Comparison of ENCODE assay signal across 3 cellular contexts in the genomic region with DNA sequence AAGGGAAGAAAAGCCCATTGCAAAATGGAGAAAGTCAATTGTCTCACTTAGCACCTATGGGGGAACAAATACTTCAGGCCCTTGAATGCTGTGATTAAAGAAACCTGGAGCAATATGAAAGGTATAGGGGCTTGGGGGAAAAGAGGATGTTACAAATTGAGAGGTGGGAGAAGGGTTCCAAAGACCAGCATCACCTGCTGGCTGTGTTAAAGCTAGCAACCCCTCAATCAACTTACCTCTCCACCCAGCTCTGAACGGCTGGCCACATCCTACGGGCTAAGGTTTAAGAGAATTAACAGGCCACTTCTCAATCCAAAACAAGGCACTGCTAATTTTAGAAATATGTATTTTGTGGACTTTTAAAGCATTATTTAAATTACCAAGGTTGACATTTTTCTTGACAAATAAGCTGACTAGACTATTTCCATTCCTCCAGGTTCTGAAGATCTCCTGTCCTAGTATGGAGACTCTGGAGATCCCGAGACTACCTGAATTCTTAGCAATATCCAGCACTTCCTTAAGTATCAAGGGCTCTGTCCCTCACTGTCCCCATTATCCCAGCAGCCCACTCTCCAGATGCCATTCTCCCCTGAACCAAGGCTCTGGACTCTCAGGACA.
TF ChIP-seq lines count a peak whose summit lies in the region.

No MANE protein-coding gene starts in this region.

TF ChIP-seq in A549, 52 proteins besides CTCF, POLR2A, EP300 and RAD21:
- TF ChIP-seq MAFK (IDR thresholded peaks at IDR 0.05; ENCODE audit: partially characterized antibody) (peak; percentile 92), ZFP36 (IDR thresholded peaks at IDR 0.05; ENCODE audit: borderline replicate concordance, partially characterized antibody) (no peak)

TF ChIP-seq in HCT116, 20 proteins besides CTCF, POLR2A, EP300 and RAD21:
- no peak for TF ChIP-seq ELF1 (IDR thresholded peaks at IDR 0.05; ENCODE audit: borderline replicate concordance, low read depth)
- TF ChIP-seq POLR2AphosphoS5 (IDR thresholded peaks at IDR 0.05; ENCODE audit: low read depth, low read length): no peak; the same call in 1 of the 2 replicates
- TF ChIP-seq EZH2 (IDR thresholded peaks at IDR 0.05): no peak
- TF ChIP-seq FOSL1 (IDR thresholded peaks at IDR 0.05; ENCODE audit: low read depth): no peak
- TF ChIP-seq ZFX (IDR thresholded peaks at IDR 0.05): no peak
- TF ChIP-seq SIN3A (IDR thresholded peaks at IDR 0.05; ENCODE audit: low read depth): no peak
- no peak for TF ChIP-seq JUND (IDR thresholded peaks at IDR 0.05)
- TF ChIP-seq, protein P1, sequence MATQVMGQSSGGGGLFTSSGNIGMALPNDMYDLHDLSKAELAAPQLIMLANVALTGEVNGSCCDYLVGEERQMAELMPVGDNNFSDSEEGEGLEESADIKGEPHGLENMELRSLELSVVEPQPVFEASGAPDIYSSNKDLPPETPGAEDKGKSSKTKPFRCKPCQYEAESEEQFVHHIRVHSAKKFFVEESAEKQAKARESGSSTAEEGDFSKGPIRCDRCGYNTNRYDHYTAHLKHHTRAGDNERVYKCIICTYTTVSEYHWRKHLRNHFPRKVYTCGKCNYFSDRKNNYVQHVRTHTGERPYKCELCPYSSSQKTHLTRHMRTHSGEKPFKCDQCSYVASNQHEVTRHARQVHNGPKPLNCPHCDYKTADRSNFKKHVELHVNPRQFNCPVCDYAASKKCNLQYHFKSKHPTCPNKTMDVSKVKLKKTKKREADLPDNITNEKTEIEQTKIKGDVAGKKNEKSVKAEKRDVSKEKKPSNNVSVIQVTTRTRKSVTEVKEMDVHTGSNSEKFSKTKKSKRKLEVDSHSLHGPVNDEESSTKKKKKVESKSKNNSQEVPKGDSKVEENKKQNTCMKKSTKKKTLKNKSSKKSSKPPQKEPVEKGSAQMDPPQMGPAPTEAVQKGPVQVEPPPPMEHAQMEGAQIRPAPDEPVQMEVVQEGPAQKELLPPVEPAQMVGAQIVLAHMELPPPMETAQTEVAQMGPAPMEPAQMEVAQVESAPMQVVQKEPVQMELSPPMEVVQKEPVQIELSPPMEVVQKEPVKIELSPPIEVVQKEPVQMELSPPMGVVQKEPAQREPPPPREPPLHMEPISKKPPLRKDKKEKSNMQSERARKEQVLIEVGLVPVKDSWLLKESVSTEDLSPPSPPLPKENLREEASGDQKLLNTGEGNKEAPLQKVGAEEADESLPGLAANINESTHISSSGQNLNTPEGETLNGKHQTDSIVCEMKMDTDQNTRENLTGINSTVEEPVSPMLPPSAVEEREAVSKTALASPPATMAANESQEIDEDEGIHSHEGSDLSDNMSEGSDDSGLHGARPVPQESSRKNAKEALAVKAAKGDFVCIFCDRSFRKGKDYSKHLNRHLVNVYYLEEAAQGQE (IDR thresholded peaks at IDR 0.05; ENCODE audit: low read depth): no peak
- TF ChIP-seq YY1 (IDR thresholded peaks at IDR 0.05; ENCODE audit: extremely low read depth, insufficient replicate concordance, low read depth, low read length): no peak
- TF ChIP-seq CEBPB (IDR thresholded peaks at IDR 0.05; ENCODE audit: low read depth): no peak
- no peak for TF ChIP-seq SP1 (IDR thresholded peaks at IDR 0.05; ENCODE audit: low read depth)
- TF ChIP-seq CBX3 (IDR thresholded peaks at IDR 0.05; ENCODE audit: low read depth): no peak
- TF ChIP-seq, protein P2, sequence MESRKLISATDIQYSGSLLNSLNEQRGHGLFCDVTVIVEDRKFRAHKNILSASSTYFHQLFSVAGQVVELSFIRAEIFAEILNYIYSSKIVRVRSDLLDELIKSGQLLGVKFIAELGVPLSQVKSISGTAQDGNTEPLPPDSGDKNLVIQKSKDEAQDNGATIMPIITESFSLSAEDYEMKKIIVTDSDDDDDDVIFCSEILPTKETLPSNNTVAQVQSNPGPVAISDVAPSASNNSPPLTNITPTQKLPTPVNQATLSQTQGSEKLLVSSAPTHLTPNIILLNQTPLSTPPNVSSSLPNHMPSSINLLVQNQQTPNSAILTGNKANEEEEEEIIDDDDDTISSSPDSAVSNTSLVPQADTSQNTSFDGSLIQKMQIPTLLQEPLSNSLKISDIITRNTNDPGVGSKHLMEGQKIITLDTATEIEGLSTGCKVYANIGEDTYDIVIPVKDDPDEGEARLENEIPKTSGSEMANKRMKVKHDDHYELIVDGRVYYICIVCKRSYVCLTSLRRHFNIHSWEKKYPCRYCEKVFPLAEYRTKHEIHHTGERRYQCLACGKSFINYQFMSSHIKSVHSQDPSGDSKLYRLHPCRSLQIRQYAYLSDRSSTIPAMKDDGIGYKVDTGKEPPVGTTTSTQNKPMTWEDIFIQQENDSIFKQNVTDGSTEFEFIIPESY (IDR thresholded peaks at IDR 0.05; ENCODE audit: extremely low read depth, insufficient replicate concordance, low read length): no peak
- TF ChIP-seq, protein P3, sequence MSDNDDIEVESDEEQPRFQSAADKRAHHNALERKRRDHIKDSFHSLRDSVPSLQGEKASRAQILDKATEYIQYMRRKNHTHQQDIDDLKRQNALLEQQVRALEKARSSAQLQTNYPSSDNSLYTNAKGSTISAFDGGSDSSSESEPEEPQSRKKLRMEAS (IDR thresholded peaks at IDR 0.05): no peak
- TF ChIP-seq ZNF274 (IDR thresholded peaks at IDR 0.05; ENCODE audit: low read depth, low read length): no peak

TF ChIP-seq in H1, 55 proteins besides CTCF, POLR2A, EP300 and RAD21:
- TF ChIP-seq TEAD4 (IDR thresholded peaks at IDR 0.05; ENCODE audit: low read depth, low read length) (no peak), MAFK (IDR thresholded peaks at IDR 0.05; ENCODE audit: low read depth, low read length) (peak; percentile 60; the same call in 1 of the 2 replicates)
TF ChIP-seq in H1: peak in this region for 1.
